Comparison of ENCODE assay signal across 25 cellular contexts in the genomic region with DNA sequence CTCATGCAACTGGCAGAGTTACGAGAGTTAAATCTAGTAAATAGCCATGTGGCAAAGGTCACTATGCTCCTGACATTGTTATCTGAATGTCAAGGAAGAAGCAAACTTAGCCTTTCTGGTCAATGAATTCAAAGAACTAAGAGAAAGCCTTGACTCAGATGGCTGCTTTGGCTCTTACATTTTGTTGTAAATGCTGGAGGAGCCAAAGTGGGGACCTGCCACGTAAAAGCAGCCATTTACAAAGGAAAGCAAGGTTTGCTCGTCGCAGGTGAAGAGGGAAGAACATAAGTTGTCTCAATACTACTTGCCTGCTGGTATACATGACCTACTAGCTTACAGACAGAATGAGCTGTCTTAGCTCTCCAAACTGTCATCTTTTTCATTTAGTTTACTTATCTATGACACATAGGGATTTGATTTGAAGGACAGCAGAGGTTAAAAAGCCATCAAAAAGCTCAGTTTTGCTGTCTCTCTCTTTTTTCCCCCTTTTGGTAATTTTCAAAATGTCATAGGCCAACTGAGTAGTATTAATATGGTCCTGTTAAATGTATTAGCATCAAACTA.
"Had no signal": no experiment of that assay in that cellular context is flagged by ENCODE, and none has a peak within 500 bp of the region (broad histone marks: within the 10 kb centered on the region; RNA-seq: fewer than 3 reads in every experiment).

No MANE protein-coding gene starts in this region.

- H3K27ac Mint-ChIP-seq: activated CD8-positive, alpha-beta T cell treated with anti-CD3 and anti-CD28 coated beads, Interleukin-2, amount 10 ng/mL, durations not matched to agents 7 days and 5 days; activated naive CD8-positive, alpha-beta T cell treated with anti-CD3 and anti-CD28 coated beads, Interleukin-2, amount 50 U/mL, for 24 hours; activated T-helper 1 cell treated with anti-CD3 and anti-CD28 coated beads, Interleukin-12 subunit alpha, Interleukin-12 subunit beta, Interleukin-2, Interleukin-4 antibody, amounts not matched to agents 30 ng/mL and 10 ng/mL and 1 ng/mL, durations not matched to agents 14 hours and 24 hours and 36 hours; endodermal cell; naive thymus-derived CD8-positive, alpha-beta T cell had no signal

- H3K9me3 ChIP-seq: body of pancreas, heart right ventricle, lower lobe of right lung, pancreas, psoas muscle, right atrium auricular region, spleen, tibial artery had no signal

- H3K4me3 Mint-ChIP-seq: activated CD8-positive, alpha-beta T cell treated with anti-CD3 and anti-CD28 coated beads, Interleukin-2, amount 10 ng/mL, durations not matched to agents 7 days and 5 days; activated naive CD8-positive, alpha-beta T cell treated with anti-CD3 and anti-CD28 coated beads, Interleukin-2, amount 50 U/mL, for 24 hours; activated T-helper 1 cell treated with anti-CD3 and anti-CD28 coated beads, Interleukin-12 subunit alpha, Interleukin-12 subunit beta, Interleukin-2, Interleukin-4 antibody, amounts not matched to agents 30 ng/mL and 10 ng/mL and 1 ng/mL, durations not matched to agents 14 hours and 24 hours and 36 hours; central memory CD8-positive, alpha-beta T cell; endodermal cell; naive thymus-derived CD8-positive, alpha-beta T cell had no signal

- H3K4me1 Mint-ChIP-seq: central memory CD8-positive, alpha-beta T cell had no signal

- H3K36me3 Mint-ChIP-seq: naive thymus-derived CD8-positive, alpha-beta T cell had no signal

- FAIRE-seq: kidney, pancreas had no signal

- H3K36me3 ChIP-seq: heart right ventricle, lower lobe of right lung, pancreas, right atrium auricular region, spleen, tibial artery, WERI-Rb-1 had no signal

- H3K27ac ChIP-seq: body of pancreas, coronary artery, heart right ventricle, lower lobe of right lung, pancreas, psoas muscle, right atrium auricular region, spleen, tibial artery, WERI-Rb-1 had no signal

- H3K4me3 ChIP-seq: body of pancreas, coronary artery, heart right ventricle, lower lobe of right lung, pancreas, psoas muscle, right atrium auricular region, spleen, tibial artery had no signal

- H3K9me3 Mint-ChIP-seq: activated naive CD8-positive, alpha-beta T cell treated with anti-CD3 and anti-CD28 coated beads, Interleukin-2, amount 50 U/mL, for 24 hours; activated T-helper 1 cell treated with anti-CD3 and anti-CD28 coated beads, Interleukin-12 subunit alpha, Interleukin-12 subunit beta, Interleukin-2, Interleukin-4 antibody, amounts not matched to agents 30 ng/mL and 10 ng/mL and 1 ng/mL, durations not matched to agents 14 hours and 24 hours and 36 hours; endodermal cell; naive thymus-derived CD8-positive, alpha-beta T cell had no signal

- DNase-seq: activated CD4-positive, alpha-beta T cell treated with anti-CD3 and anti-CD28 coated beads for 1 hour; activated CD4-positive, alpha-beta T cell treated with anti-CD3 and anti-CD28 coated beads, Interleukin-2, amount 50 U/mL, for 1 hour; activated CD8-positive, alpha-beta T cell treated with anti-CD3 and anti-CD28 coated beads, Interleukin-2, amount 10 ng/mL, durations not matched to agents 7 days and 5 days; activated gamma-delta T cell; activated naive CD4-positive, alpha-beta T cell treated with anti-CD3 and anti-CD28 coated beads, Interleukin-2, amount 50 U/mL, for 16 hours; activated naive CD8-positive, alpha-beta T cell treated with anti-CD3 and anti-CD28 coated beads, Interleukin-2, amount 50 U/mL, for 24 hours; anterior cingulate cortex; body of pancreas; endodermal cell; heart right ventricle; kidney; lower lobe of right lung; naive thymus-derived CD8-positive, alpha-beta T cell; pancreas; psoas muscle; spleen; stimulated activated CD4-positive, alpha-beta T cell treated with anti-CD3 and anti-CD28 coated beads, Interleukin-4, amount 100 ng/mL, for 1 hour; stimulated activated naive CD4-positive, alpha-beta T cell; T-helper 2 cell; tibial artery; WERI-Rb-1 had no signal
